8 cellular contexts compared by ENCODE assay signal in genomic region chr12:121513464-121514183, GRCh38.
DNase-seq lines count a peak whose midpoint lies in the region; ATAC-seq and TF ChIP-seq lines count a peak whose summit lies in the region.

No MANE protein-coding gene starts in this region.

- 93% methylated on average over 14 of the region's 17 CpGs for WGBS in suprapubic skin

- TF ChIP-seq CTCF in suprapubic skin (IDR thresholded peaks at IDR 0.05), result no peak

- H3K4me3 Mint-ChIP-seq in immature natural killer cell, result no peak overlapping the region

- no peaks in the 10 kb centered on the region for H3K4me1 ChIP-seq in suprapubic skin

- TF ChIP-seq POLR2A in suprapubic skin (IDR thresholded peaks at IDR 0.05), result no peak

- peaks cover 43% of the 10 kb centered on the region for H3K36me3 ChIP-seq in suprapubic skin

- H3K27ac ChIP-seq in suprapubic skin, result no peak overlapping the region

- ATAC-seq in GM19023 (IDR thresholded peaks at IDR 0.05; ENCODE audit: unreplicated experiment) (peak; percentile 84), HG03135 (IDR thresholded peaks at IDR 0.05; ENCODE audit: unreplicated experiment) (peak; percentile 46), SK-N-SH treated with all-trans-retinoic acid at 6 μM for 48 hours (peak; percentile 91), HG03097 (IDR thresholded peaks at IDR 0.05; ENCODE audit: low FRiP score, unreplicated experiment) (no peak)

- peaks cover 0 to 4% (median 0%) of the 10 kb centered on the region in 6 donors for H3K9me3 Mint-ChIP-seq in immature natural killer cell

- peak overlapping the region in 5 of 6 donors; percentile 60 to 85 (median 74) for H3K27ac Mint-ChIP-seq in immature natural killer cell

- H3K27me3 Mint-ChIP-seq in immature natural killer cell (ENCODE audit: low read depth in 3 of 3), result peaks cover 0 to 4% (median 2%) of the 10 kb centered on the region in 3 donors

- H3K9me3 ChIP-seq in suprapubic skin, result no peaks in the 10 kb centered on the region

- no peak overlapping the region for H3K4me3 ChIP-seq in suprapubic skin

- H3K36me3 Mint-ChIP-seq in immature natural killer cell, result peaks cover 6 to 19% (median 11%) of the 10 kb centered on the region in 3 donors

- H3K27me3 ChIP-seq in suprapubic skin, result no peaks in the 10 kb centered on the region

- peaks cover 8 to 14% of the 10 kb centered on the region in 2 donors for H3K4me1 Mint-ChIP-seq in immature natural killer cell

- DNase-seq in DMS53 (lab: John Stamatoyannopoulos, UW) (peak; percentile 93), immature natural killer cell (no peak), midbrain (lab: John Stamatoyannopoulos, UW) (no peak), suprapubic skin (ENCODE audit: low spot score in 2 of 2) (no peak)

- no peak for TF ChIP-seq EP300 in suprapubic skin (IDR thresholded peaks at IDR 0.05)

TF ChIP-seq in SK-N-SH treated with all-trans-retinoic acid at 6 μM for 48 hours, 23 proteins besides CTCF, POLR2A, EP300 and RAD21:
- TF ChIP-seq TCF4 (CRISPR knock-in tag; IDR thresholded peaks at IDR 0.05; ENCODE audit: borderline replicate concordance), result no peak
- no peak for TF ChIP-seq ZNF70 (CRISPR knock-in tag; IDR thresholded peaks at IDR 0.05)
- no peak for TF ChIP-seq BACH2 (CRISPR knock-in tag; IDR thresholded peaks at IDR 0.05; ENCODE audit: borderline replicate concordance)
- TF ChIP-seq OSR1 (CRISPR knock-in tag; IDR thresholded peaks at IDR 0.05), result no peak
- TF ChIP-seq ZC3H10 (CRISPR knock-in tag; IDR thresholded peaks at IDR 0.05), result no peak
- no peak for TF ChIP-seq ZFP3 (CRISPR knock-in tag; IDR thresholded peaks at IDR 0.05)
- TF ChIP-seq ESRRG (CRISPR knock-in tag; IDR thresholded peaks at IDR 0.05), result no peak
- TF ChIP-seq PATZ1 (CRISPR knock-in tag; IDR thresholded peaks at IDR 0.05; ENCODE audit: borderline replicate concordance), result no peak
- TF ChIP-seq ISL1 (CRISPR knock-in tag; IDR thresholded peaks at IDR 0.05), result no peak
- no peak for TF ChIP-seq PPARA (CRISPR knock-in tag; IDR thresholded peaks at IDR 0.05; ENCODE audit: borderline replicate concordance)
- TF ChIP-seq, protein P1, sequence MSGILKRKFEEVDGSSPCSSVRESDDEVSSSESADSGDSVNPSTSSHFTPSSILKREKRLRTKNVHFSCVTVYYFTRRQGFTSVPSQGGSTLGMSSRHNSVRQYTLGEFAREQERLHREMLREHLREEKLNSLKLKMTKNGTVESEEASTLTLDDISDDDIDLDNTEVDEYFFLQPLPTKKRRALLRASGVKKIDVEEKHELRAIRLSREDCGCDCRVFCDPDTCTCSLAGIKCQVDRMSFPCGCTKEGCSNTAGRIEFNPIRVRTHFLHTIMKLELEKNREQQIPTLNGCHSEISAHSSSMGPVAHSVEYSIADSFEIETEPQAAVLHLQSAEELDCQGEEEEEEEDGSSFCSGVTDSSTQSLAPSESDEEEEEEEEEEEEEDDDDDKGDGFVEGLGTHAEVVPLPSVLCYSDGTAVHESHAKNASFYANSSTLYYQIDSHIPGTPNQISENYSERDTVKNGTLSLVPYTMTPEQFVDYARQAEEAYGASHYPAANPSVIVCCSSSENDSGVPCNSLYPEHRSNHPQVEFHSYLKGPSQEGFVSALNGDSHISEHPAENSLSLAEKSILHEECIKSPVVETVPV (CRISPR knock-in tag; IDR thresholded peaks at IDR 0.05), result no peak
- TF ChIP-seq ZNF8 (CRISPR knock-in tag; IDR thresholded peaks at IDR 0.05), result no peak
- TF ChIP-seq ZFP30 (CRISPR knock-in tag; IDR thresholded peaks at IDR 0.05), result no peak
- TF ChIP-seq TOX (CRISPR knock-in tag; IDR thresholded peaks at IDR 0.05; ENCODE audit: borderline replicate concordance), result no peak
- TF ChIP-seq ZNF565 (CRISPR knock-in tag; conservative IDR thresholded peaks at IDR 0.05; ENCODE audit: low read depth), result no peak
- no peak for TF ChIP-seq GLIS3 (CRISPR knock-in tag; IDR thresholded peaks at IDR 0.05)
- no peak for TF ChIP-seq ARNTL (CRISPR knock-in tag; IDR thresholded peaks at IDR 0.05; ENCODE audit: borderline replicate concordance, low read depth)
- TF ChIP-seq SNAI2 (CRISPR knock-in tag; IDR thresholded peaks at IDR 0.05), result no peak
- no peak for TF ChIP-seq CREB5 (CRISPR knock-in tag; IDR thresholded peaks at IDR 0.05; ENCODE audit: low read depth)
- no peak for TF ChIP-seq CSDC2 (CRISPR knock-in tag; IDR thresholded peaks at IDR 0.05)
